In the genomic region with DNA sequence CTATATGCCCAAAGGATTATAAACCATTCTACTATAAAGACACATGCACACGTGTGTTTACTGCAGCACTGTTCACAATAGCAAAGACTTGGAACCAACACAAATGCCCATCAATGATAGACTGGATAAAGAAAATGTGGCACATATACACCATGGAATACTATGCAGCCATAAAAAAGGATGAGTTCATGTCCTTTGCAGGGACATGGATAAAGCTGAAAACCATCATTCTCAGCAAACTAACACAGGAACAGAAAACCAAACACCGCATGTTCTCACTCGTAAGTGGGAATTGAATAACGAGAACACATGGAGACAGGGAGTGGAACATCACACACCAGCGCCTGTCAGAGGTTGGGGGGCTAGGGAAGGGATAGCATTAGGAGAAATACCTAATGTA, we compare ENCODE assay signal across 4 cellular contexts.
DNase-seq lines count a peak whose midpoint lies in the region; ATAC-seq and TF ChIP-seq lines count a peak whose summit lies in the region.
"Not testable (repeated sequence)": the region's sequence is repeated elsewhere in the genome, so short reads cannot be mapped to it uniquely, and the experiment has no call there.

No MANE protein-coding gene starts in this region.

- H3K4me1 Mint-ChIP-seq in HFFc6 (ENCODE audit: low read depth) = peaks cover 74% of the 10 kb centered on the region
- H3K4me1 Mint-ChIP-seq in MCF 10A (ENCODE audit: insufficient read depth, unreplicated experiment) = not testable (repeated sequence)
- H3K4me1 Mint-ChIP-seq in natural killer cell = peaks cover 9 to 14% of the 10 kb centered on the region in 2 donors

- ATAC-seq in foreskin keratinocyte, natural killer cell: not testable (repeated sequence)

- peak overlapping the region; percentile 91 for H3K27ac Mint-ChIP-seq in HFFc6
- peak overlapping the region; percentile 36 for H3K27ac Mint-ChIP-seq in MCF 10A (ENCODE audit: low read depth, unreplicated experiment)
- not testable (repeated sequence) for H3K27ac Mint-ChIP-seq in natural killer cell

- not testable (repeated sequence) for BruUV-seq in MCF 10A (replicated peaks; lab: Mats Ljungman, UMichigan)

- not testable (repeated sequence) for H3K27me3 Mint-ChIP-seq in HFFc6 (ENCODE audit: insufficient read depth); MCF 10A (ENCODE audit: insufficient read depth, unreplicated experiment); natural killer cell (ENCODE audit: low read depth in 2 of 2)

- TF ChIP-seq CTCF in HFFc6 (IDR thresholded peaks at IDR 0.05); MCF 10A (IDR thresholded peaks at IDR 0.05; ENCODE audit: unreplicated experiment); foreskin keratinocyte (conservative IDR thresholded peaks at IDR 0.05); natural killer cell (IDR thresholded peaks at IDR 0.05): not testable (repeated sequence)

- H3K36me3 Mint-ChIP-seq in HFFc6 (ENCODE audit: low read depth) (peaks cover 67% of the 10 kb centered on the region), MCF 10A (ENCODE audit: insufficient read depth, unreplicated experiment) (peaks cover 22% of the 10 kb centered on the region), natural killer cell (peaks cover 18% of the 10 kb centered on the region)

- CTCF ChIA-PET in MCF 10A (lab: Yijun Ruan, JAX) = interaction anchor here (0.6 to 5.1 kb wide), 16 partner anchors 10 to 766 kb away, joined by 3 to 111 read pairs (median 4); no protein-coding TSS in a partner anchor

- peak overlapping the region; percentile 40 for H3K27ac ChIP-seq in foreskin keratinocyte

- H3K9me3 Mint-ChIP-seq in HFFc6 = peaks cover 24% of the 10 kb centered on the region
- peaks cover 14% of the 10 kb centered on the region for H3K9me3 Mint-ChIP-seq in MCF 10A (ENCODE audit: unreplicated experiment)
- H3K9me3 Mint-ChIP-seq in natural killer cell = not testable (repeated sequence)

- not testable (repeated sequence) for H3K4me1 ChIP-seq in foreskin keratinocyte

- not testable (repeated sequence) for H3K27me3 ChIP-seq in foreskin keratinocyte

- H3K4me3 Mint-ChIP-seq in HFFc6 (peak overlapping the region; percentile 77; the same call in 1 of the 2 replicates), natural killer cell (peak overlapping the region; percentile 3)
- not testable (repeated sequence) for H3K4me3 Mint-ChIP-seq in MCF 10A (ENCODE audit: unreplicated experiment)

- intact Hi-C loops in MCF 10A (cut with micrococcal nuclease) (loop anchor here (1.0 to 10.0 kb wide), 3 partner anchors 75 to 320 kb away; no protein-coding TSS in a partner anchor), natural killer cell (cut with micrococcal nuclease) (loop anchor here (2.0 to 5.0 kb wide), 2 partner anchors 76 to 847 kb away; no protein-coding TSS in a partner anchor)

- DNase-seq in HFFc6; MCF 10A (ENCODE audit: unreplicated experiment); foreskin keratinocyte; natural killer cell: not testable (repeated sequence)

- POLR2A ChIA-PET in MCF 10A (lab: Yijun Ruan, JAX) = interaction anchor here (0.8 to 2.2 kb wide), 3 partner anchors 73 to 76 kb away, joined by 3 to 9 read pairs (median 4); no protein-coding TSS in a partner anchor
